In genomic region chr9:114521846-114522245, GRCh38 we compare ENCODE assay signal across 20 cellular contexts.
"Had no signal": no experiment of that assay in that cellular context is flagged by ENCODE, and none has a peak within 500 bp of the region (broad histone marks: within the 10 kb centered on the region; RNA-seq: fewer than 3 reads in every experiment).

No MANE protein-coding gene starts in this region.

- ATAC-seq: activated naive CD4-positive, alpha-beta T cell treated with anti-CD3 and anti-CD28 coated beads, Interleukin-2, amount 50 U/mL, for 72 hours; activated T-cell treated with anti-CD3 and anti-CD28 coated beads, Interleukin-2, amount 50 U/mL, for 72 hours; effector memory CD8-positive, alpha-beta T cell; gastrocnemius medialis; heart left ventricle; left cardiac atrium; stimulated activated naive B cell treated with anti-CD40 and anti-IgM and Interleukin-4, amounts not matched to agents 10 μg/mL and 1 μg/mL and 100 μg/mL, for 72 hours had no signal

- H3K36me3 ChIP-seq: gastrocnemius medialis, heart left ventricle, tibial nerve had no signal

- H3K9me3 Mint-ChIP-seq: activated CD4-positive, alpha-beta T cell treated with anti-CD3 and anti-CD28 coated beads, Interleukin-2, amount 10 ng/mL, durations not matched to agents 24 days and 14 days; activated naive CD4-positive, alpha-beta T cell treated with anti-CD3 and anti-CD28 coated beads, Interleukin-2, amount 50 U/mL, for 72 hours; activated T-cell treated with anti-CD3 and anti-CD28 coated beads, Interleukin-2, amount 50 U/mL, for 72 hours; effector memory CD8-positive, alpha-beta T cell; immature natural killer cell; mesothelial cell of epicardium; stimulated activated naive B cell treated with anti-CD40 and anti-IgM and Interleukin-4, amounts not matched to agents 10 μg/mL and 1 μg/mL and 100 μg/mL, for 72 hours; T-helper 2 cell treated with Interferon-gamma antibody and Interleukin-4, amounts not matched to agents 5 μg/mL and 100 μg/mL, for 36 hours had no signal

- H3K27ac Mint-ChIP-seq: activated CD4-positive, alpha-beta T cell treated with anti-CD3 and anti-CD28 coated beads, Interleukin-2, amount 10 ng/mL, durations not matched to agents 24 days and 14 days; activated naive CD4-positive, alpha-beta T cell treated with anti-CD3 and anti-CD28 coated beads, Interleukin-2, amount 50 U/mL, for 72 hours; activated T-cell treated with anti-CD3 and anti-CD28 coated beads, Interleukin-2, amount 50 U/mL, for 72 hours; effector memory CD8-positive, alpha-beta T cell; immature natural killer cell; mesothelial cell of epicardium; stimulated activated naive B cell treated with anti-CD40 and anti-IgM and Interleukin-4, amounts not matched to agents 10 μg/mL and 1 μg/mL and 100 μg/mL, for 72 hours; T-helper 2 cell treated with Interferon-gamma antibody and Interleukin-4, amounts not matched to agents 5 μg/mL and 100 μg/mL, for 36 hours had no signal

- H3K4me1 Mint-ChIP-seq: mesothelial cell of epicardium had no signal

- H3K4me1 ChIP-seq: gastrocnemius medialis, tibial nerve had no signal

- H3K4me3 Mint-ChIP-seq: activated CD4-positive, alpha-beta T cell treated with anti-CD3 and anti-CD28 coated beads, Interleukin-2, amount 10 ng/mL, durations not matched to agents 24 days and 14 days; activated T-cell treated with anti-CD3 and anti-CD28 coated beads, Interleukin-2, amount 50 U/mL, for 72 hours; effector memory CD8-positive, alpha-beta T cell; immature natural killer cell; mesothelial cell of epicardium; stimulated activated naive B cell treated with anti-CD40 and anti-IgM and Interleukin-4, amounts not matched to agents 10 μg/mL and 1 μg/mL and 100 μg/mL, for 72 hours; T-helper 2 cell treated with Interferon-gamma antibody and Interleukin-4, amounts not matched to agents 5 μg/mL and 100 μg/mL, for 36 hours had no signal

- H3K4me3 ChIP-seq: gastrocnemius medialis, heart left ventricle, lung, tibial nerve had no signal

- H3K9me3 ChIP-seq: gastrocnemius medialis, heart left ventricle, tibial nerve had no signal

- DNase-seq: activated CD4-positive, alpha-beta T cell treated with anti-CD3 and anti-CD28 coated beads, Interleukin-2, amount 10 ng/mL, durations not matched to agents 24 days and 14 days; activated CD4-positive, CD25-positive, alpha-beta regulatory T cell; activated CD8-positive, alpha-beta memory T cell treated with anti-CD3 and anti-CD28 coated beads, Interleukin-2, amount 50 U/mL, for 48 hours; activated gamma-delta T cell; activated T-cell treated with anti-CD3 and anti-CD28 coated beads, Interleukin-2, amount 50 U/mL, for 72 hours; amniotic stem cell; cerebellar nuclear complex; dermis blood vessel endothelial cell; effector memory CD8-positive, alpha-beta T cell; gastrocnemius medialis; heart left ventricle; immature natural killer cell; left cardiac atrium; stimulated activated CD4-positive, alpha-beta T cell treated with anti-CD3 and anti-CD28 coated beads, Interleukin-4, amount 100 ng/mL, for 1 hour; stimulated activated naive B cell treated with anti-CD40 and anti-IgM and Interleukin-4, amounts not matched to agents 10 μg/mL and 1 μg/mL and 100 μg/mL, for 72 hours had no signal

- H3K36me3 Mint-ChIP-seq: activated naive CD4-positive, alpha-beta T cell treated with anti-CD3 and anti-CD28 coated beads, Interleukin-2, amount 50 U/mL, for 72 hours; immature natural killer cell; mesothelial cell of epicardium; stimulated activated naive B cell treated with anti-CD40 and anti-IgM and Interleukin-4, amounts not matched to agents 10 μg/mL and 1 μg/mL and 100 μg/mL, for 72 hours had no signal

- H3K27ac ChIP-seq: gastrocnemius medialis, heart left ventricle, tibial nerve had no signal
